Comparison of ENCODE assay signal across 1 cellular context in genomic region chr7:80039255-80039884, GRCh38.
TF ChIP-seq lines count a peak whose summit lies in the region.

No MANE protein-coding gene starts in this region.

TF ChIP-seq in HCT116, 20 proteins besides CTCF, POLR2A, EP300 and RAD21 (continued from another document):
- TF ChIP-seq, protein P1, sequence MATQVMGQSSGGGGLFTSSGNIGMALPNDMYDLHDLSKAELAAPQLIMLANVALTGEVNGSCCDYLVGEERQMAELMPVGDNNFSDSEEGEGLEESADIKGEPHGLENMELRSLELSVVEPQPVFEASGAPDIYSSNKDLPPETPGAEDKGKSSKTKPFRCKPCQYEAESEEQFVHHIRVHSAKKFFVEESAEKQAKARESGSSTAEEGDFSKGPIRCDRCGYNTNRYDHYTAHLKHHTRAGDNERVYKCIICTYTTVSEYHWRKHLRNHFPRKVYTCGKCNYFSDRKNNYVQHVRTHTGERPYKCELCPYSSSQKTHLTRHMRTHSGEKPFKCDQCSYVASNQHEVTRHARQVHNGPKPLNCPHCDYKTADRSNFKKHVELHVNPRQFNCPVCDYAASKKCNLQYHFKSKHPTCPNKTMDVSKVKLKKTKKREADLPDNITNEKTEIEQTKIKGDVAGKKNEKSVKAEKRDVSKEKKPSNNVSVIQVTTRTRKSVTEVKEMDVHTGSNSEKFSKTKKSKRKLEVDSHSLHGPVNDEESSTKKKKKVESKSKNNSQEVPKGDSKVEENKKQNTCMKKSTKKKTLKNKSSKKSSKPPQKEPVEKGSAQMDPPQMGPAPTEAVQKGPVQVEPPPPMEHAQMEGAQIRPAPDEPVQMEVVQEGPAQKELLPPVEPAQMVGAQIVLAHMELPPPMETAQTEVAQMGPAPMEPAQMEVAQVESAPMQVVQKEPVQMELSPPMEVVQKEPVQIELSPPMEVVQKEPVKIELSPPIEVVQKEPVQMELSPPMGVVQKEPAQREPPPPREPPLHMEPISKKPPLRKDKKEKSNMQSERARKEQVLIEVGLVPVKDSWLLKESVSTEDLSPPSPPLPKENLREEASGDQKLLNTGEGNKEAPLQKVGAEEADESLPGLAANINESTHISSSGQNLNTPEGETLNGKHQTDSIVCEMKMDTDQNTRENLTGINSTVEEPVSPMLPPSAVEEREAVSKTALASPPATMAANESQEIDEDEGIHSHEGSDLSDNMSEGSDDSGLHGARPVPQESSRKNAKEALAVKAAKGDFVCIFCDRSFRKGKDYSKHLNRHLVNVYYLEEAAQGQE (IDR thresholded peaks at IDR 0.05; ENCODE audit: low read depth) = no peak
- TF ChIP-seq JUND (IDR thresholded peaks at IDR 0.05) (no peak), ELF1 (IDR thresholded peaks at IDR 0.05; ENCODE audit: borderline replicate concordance, low read depth) (no peak), CEBPB (IDR thresholded peaks at IDR 0.05; ENCODE audit: low read depth) (no peak)
TF ChIP-seq in HCT116: peak in this region for 0.
